ENCODE assay signal across 7 cellular contexts in the genomic region with DNA sequence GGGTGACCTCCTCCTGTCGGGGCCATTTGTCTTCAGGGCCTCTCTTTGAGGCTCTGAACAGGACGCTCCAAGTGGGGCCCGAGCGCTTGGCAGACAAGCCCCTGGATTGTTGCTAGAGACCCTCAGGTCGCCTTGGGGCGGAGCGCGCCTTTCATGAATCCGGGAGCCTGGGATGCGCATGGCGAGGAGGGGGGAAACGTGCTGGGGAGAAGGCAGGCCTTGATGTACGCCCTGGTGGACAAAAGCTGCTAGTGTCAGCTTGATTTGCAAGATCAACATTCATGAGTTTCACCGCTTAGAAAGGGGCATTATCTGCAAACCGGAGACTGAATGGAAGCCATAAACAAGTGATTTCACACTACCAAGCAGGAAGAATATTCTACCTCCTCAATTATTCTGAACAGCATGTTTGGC.
DNase-seq lines count a peak whose midpoint lies in the region; ATAC-seq and TF ChIP-seq lines count a peak whose summit lies in the region.

No MANE protein-coding gene starts in this region.

- peak overlapping the region; percentile 76 for H3K4me2 ChIP-seq in trophoblast cell (ENCODE audit: low read length)

- peak overlapping the region; percentile 33 for H2BK5ac ChIP-seq in trophoblast cell (ENCODE audit: low read depth, low read length, poor library complexity)

- H3K27me3 ChIP-seq in cardiac muscle cell = no peaks in the 10 kb centered on the region
- H3K27me3 ChIP-seq in trophoblast cell (ENCODE audit: insufficient read depth, low read length) = no peaks in the 10 kb centered on the region

- no peaks in the 10 kb centered on the region for H3K36me3 ChIP-seq in cardiac muscle cell
- H3K36me3 ChIP-seq in trophoblast cell (ENCODE audit: control insufficient read depth in 1 of 2, insufficient read depth in 2 of 2, low read length in 2 of 2) = no peaks in the 10 kb centered on the region

- in situ Hi-C loops in GM13977 (cut with MboI; ENCODE audit: low pct_unique_long_range_greater_than_20kb, low sequenced_read_pairs, unreplicated experiment) = no loop called here

- H3K9me3 ChIP-seq in cardiac muscle cell (ENCODE audit: low read depth) (no peaks in the 10 kb centered on the region), trophoblast cell (ENCODE audit: insufficient read depth, low read depth, low read length) (no peaks in the 10 kb centered on the region)

- DNase-seq in GM13977 (ENCODE audit: low spot score) (no peak), cardiac muscle cell (ENCODE audit: low read depth in 1 of 2, low spot score in 1 of 2) (peak in 1 of 2 donors; percentile 94), trophoblast cell (no peak), GM10248 (ENCODE audit: extremely low spot score) (no peak)
- DNase-seq in stimulated activated naive CD4-positive, alpha-beta T cell (lab: John Stamatoyannopoulos, UW) = no peak

- H3K4me1 ChIP-seq in cardiac muscle cell (ENCODE audit: low read depth) (peaks cover 9% of the 10 kb centered on the region), trophoblast cell (ENCODE audit: control insufficient read depth in 1 of 2, insufficient read depth in 2 of 2, low read length in 2 of 2) (peaks cover 22 to 28% of the 10 kb centered on the region in 2 experiments)

- peak overlapping the region; percentile 38 for H2AFZ ChIP-seq in trophoblast cell (ENCODE audit: insufficient read depth, low read length, poor library complexity)

- H3K79me1 ChIP-seq in trophoblast cell (ENCODE audit: low read length) = peaks cover 13% of the 10 kb centered on the region

- POLR2A ChIA-PET in GM10248 (lab: Yijun Ruan, JAX) = no interaction called here

- peak overlapping the region; percentile 75 for H4K8ac ChIP-seq in trophoblast cell (ENCODE audit: low read depth, low read length)

- H3K18ac ChIP-seq in trophoblast cell (ENCODE audit: low read length) = no peak overlapping the region

- peak overlapping the region; percentile 16 for H2BK12ac ChIP-seq in trophoblast cell (ENCODE audit: low read length)

- H3K4me3 ChIP-seq in cardiac muscle cell (peak overlapping the region; percentile 25), trophoblast cell (ENCODE audit: low read depth, low read length) (no peak overlapping the region)

- no CpG with 5 or more reads among the region's 15 CpGs for WGBS in trophoblast cell (ENCODE audit: extremely low coverage, insufficient coverage, insufficient read length)

- H2BK120ac ChIP-seq in trophoblast cell (ENCODE audit: insufficient read depth, low read length, poor library complexity) = peak overlapping the region; percentile 21

- H4K91ac ChIP-seq in trophoblast cell (ENCODE audit: low read depth, low read length) = peak overlapping the region; percentile 30

- no peak overlapping the region for H3K23ac ChIP-seq in trophoblast cell (ENCODE audit: low read length)

- H3K4ac ChIP-seq in trophoblast cell (ENCODE audit: low read depth, low read length) = peak overlapping the region; percentile 57

- H3K36me3 Mint-ChIP-seq in activated T-helper 17 cell treated with anti-CD3 and anti-CD28 coated beads, Interleukin-2, amount 50 U/mL, for 72 hours (ENCODE audit: low read depth) = no peaks in the 10 kb centered on the region

- H3K4me3 Mint-ChIP-seq in activated T-helper 17 cell treated with anti-CD3 and anti-CD28 coated beads, Interleukin-2, amount 50 U/mL, for 72 hours = peak overlapping the region; percentile 80

- no peak overlapping the region for H3K9ac ChIP-seq in trophoblast cell (ENCODE audit: low read length)

- H3K27ac ChIP-seq in cardiac muscle cell (no peak overlapping the region), trophoblast cell (ENCODE audit: low read depth, low read length) (peak overlapping the region; percentile 13)

- H3K9me3 Mint-ChIP-seq in activated T-helper 17 cell treated with anti-CD3 and anti-CD28 coated beads, Interleukin-2, amount 50 U/mL, for 72 hours = no peaks in the 10 kb centered on the region

- H3K27ac Mint-ChIP-seq in activated T-helper 17 cell treated with anti-CD3 and anti-CD28 coated beads, Interleukin-2, amount 50 U/mL, for 72 hours = no peak overlapping the region

- H2AK5ac ChIP-seq in trophoblast cell (ENCODE audit: low read length) = peak overlapping the region; percentile 20

- CTCF ChIA-PET in GM10248 (lab: Yijun Ruan, JAX) = interaction anchor here (0.9 to 1.7 kb wide), 2 partner anchors 12 to 491 kb away, joined by 3 to 5 read pairs; no protein-coding TSS in a partner anchor

- H3K4me1 Mint-ChIP-seq in activated T-helper 17 cell treated with anti-CD3 and anti-CD28 coated beads, Interleukin-2, amount 50 U/mL, for 72 hours = peaks cover 12% of the 10 kb centered on the region

- TF ChIP-seq CTCF in GM13977 (IDR thresholded peaks at IDR 0.05; ENCODE audit: extremely low read depth, insufficient read depth, missing control alignments) = peak; percentile 9
- TF ChIP-seq CTCF in cardiac muscle cell (IDR thresholded peaks at IDR 0.05; ENCODE audit: low read depth, low read length) = peak; percentile 63
- no peak for TF ChIP-seq CTCF in GM10248 (IDR thresholded peaks at IDR 0.05; ENCODE audit: control extremely low read depth, extremely low read depth, low read depth, missing control alignments)

- no peak overlapping the region for H4K12ac ChIP-seq in trophoblast cell (ENCODE audit: low read depth, low read length)

- no peaks in the 10 kb centered on the region for H3K79me2 ChIP-seq in trophoblast cell (ENCODE audit: control insufficient read depth, insufficient read depth, low read length, poor library complexity)

- peak overlapping the region; percentile 54 for H3K14ac ChIP-seq in trophoblast cell (ENCODE audit: low read length)

- peaks cover 11% of the 10 kb centered on the region for H3K27me3 Mint-ChIP-seq in activated T-helper 17 cell treated with anti-CD3 and anti-CD28 coated beads, Interleukin-2, amount 50 U/mL, for 72 hours

- peak; percentile 32 for ATAC-seq in HG02759 (IDR thresholded peaks at IDR 0.05; ENCODE audit: unreplicated experiment)
- peak; percentile 23 for ATAC-seq in activated T-helper 17 cell treated with anti-CD3 and anti-CD28 coated beads, Interleukin-2, amount 50 U/mL, for 72 hours (replicated peaks)
